8 cellular contexts compared by ENCODE assay signal in the genomic region with DNA sequence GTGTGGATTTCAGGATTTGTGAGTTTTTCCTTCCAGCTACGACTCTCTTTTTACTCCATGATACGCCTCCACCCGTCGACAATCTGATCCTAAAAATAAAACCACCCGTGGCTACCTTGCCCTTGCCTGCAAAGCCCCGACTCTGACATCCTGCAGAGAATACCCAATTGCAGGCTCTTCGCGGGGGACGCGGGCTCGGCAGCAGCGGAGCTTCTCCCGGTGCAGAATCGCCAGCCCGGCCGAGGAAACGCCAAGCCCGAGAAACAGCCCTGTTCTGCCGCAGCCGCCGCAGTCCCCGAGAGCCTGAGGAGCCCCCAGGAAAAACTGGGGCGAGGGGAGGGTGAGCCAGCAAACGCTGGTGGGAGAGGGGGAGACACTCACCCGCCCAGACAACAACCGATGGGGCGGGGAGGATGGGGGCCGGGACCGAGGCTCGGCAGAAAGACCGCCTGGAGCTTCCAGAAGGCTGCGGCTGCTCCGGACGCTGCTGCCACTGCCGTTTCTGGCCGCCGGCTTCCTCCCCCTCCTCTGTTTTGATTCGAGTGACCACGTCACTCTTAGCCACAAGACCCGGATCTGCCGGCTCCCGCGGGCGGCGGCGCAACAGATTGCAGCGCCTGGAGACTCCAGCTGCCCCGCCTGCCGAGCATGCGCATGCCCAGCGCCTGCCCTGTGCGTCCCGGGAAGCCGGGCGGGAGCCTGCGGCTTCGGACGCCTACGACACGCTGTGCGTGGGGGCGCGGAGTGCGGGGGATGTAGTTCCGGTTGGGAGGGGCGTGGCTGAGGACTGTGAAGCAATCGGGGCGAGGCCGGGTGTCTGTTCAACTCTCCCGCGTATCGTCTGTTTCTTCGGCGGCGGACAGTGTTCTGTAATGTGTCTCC. TPM values are rescaled to one million over a fixed set of nuclear protein-coding genes. Genes with fewer than 3 reads are reported as not detected.
A peak's percentile ranks its signal among the peaks of the same experiment; 100 is the strongest.
DNase-seq lines count a peak whose midpoint lies in the region; ATAC-seq and TF ChIP-seq lines count a peak whose summit lies in the region.

A gene (minus strand): TSS at position 508 of the 882 bp plus-strand sequence. CDS start 33,720 bp downstream, outside the sequence.

- dilution Hi-C loops in mammary epithelial cell (cut with HindIII; ENCODE audit: low sequenced_read_pairs), result no loop called here

- peaks cover 46% of the 10 kb centered on the region for H3K79me2 ChIP-seq in ACC112 (ENCODE audit: control insufficient read depth, insufficient read depth, low read length, unreplicated experiment)
- peaks cover 20% of the 10 kb centered on the region for H3K79me2 ChIP-seq in mammary epithelial cell (ENCODE audit: insufficient read depth, low read length)

- H3K27me3 ChIP-seq in ACC112 (ENCODE audit: insufficient read depth, low read length), result no peaks in the 10 kb centered on the region
- no peaks in the 10 kb centered on the region for H3K27me3 ChIP-seq in WERI-Rb-1 (ENCODE audit: insufficient read depth, low read depth, severe bottlenecking)
- H3K27me3 ChIP-seq in mammary epithelial cell (ENCODE audit: insufficient read depth, low read length), result no peaks in the 10 kb centered on the region
- H3K27me3 ChIP-seq in iPS-20b (ENCODE audit: insufficient read depth, low read length), result no peaks in the 10 kb centered on the region

- H3K4me1 ChIP-seq in ACC112 (ENCODE audit: control insufficient read depth, insufficient read depth, low read length, unreplicated experiment), result peaks cover 29% of the 10 kb centered on the region
- H3K4me1 ChIP-seq in mammary epithelial cell (ENCODE audit: insufficient read depth, low read length), result peaks cover 23% of the 10 kb centered on the region
- peaks cover 31% of the 10 kb centered on the region for H3K4me1 ChIP-seq in iPS-20b (ENCODE audit: insufficient read depth, low read length)

- H3K9ac ChIP-seq in mammary epithelial cell (ENCODE audit: insufficient read depth, low read length), result peak within 1 kb of the TSS; percentile 98
- H3K9ac ChIP-seq in iPS-20b (ENCODE audit: low read depth, low read length), result peak within 1 kb of the TSS; percentile 82

- WGBS in mammary epithelial cell (ENCODE audit: low coverage, missing lambda C conversion rate), result 0% methylated on average over 30 of the region's 75 CpGs

- no peaks in the 10 kb centered on the region for H3K36me3 ChIP-seq in ACC112 (ENCODE audit: insufficient read depth, low read length)
- H3K36me3 ChIP-seq in WERI-Rb-1, result peaks cover 2% of the 10 kb centered on the region; the same call in 1 of the 2 replicates
- H3K36me3 ChIP-seq in mammary epithelial cell (ENCODE audit: insufficient read depth, low read length), result no peaks in the 10 kb centered on the region
- no peaks in the 10 kb centered on the region for H3K36me3 ChIP-seq in iPS-20b (ENCODE audit: insufficient read depth, low read depth, low read length)

- H2AFZ ChIP-seq in ACC112 (ENCODE audit: low read length, unreplicated experiment), result peak within 1 kb of the TSS; percentile 92
- peak within 1 kb of the TSS; percentile 77 for H2AFZ ChIP-seq in mammary epithelial cell (ENCODE audit: low read depth, low read length)

- no TSS peak for BruUV-seq in mammary epithelial cell (replicated peaks; lab: Mats Ljungman, UMichigan)

- H3K9me3 ChIP-seq in WERI-Rb-1 (ENCODE audit: severe bottlenecking), result no peaks in the 10 kb centered on the region
- H3K9me3 ChIP-seq in mammary epithelial cell (replicated peaks; ENCODE audit: insufficient read depth, low read length), result no peaks in the 10 kb centered on the region
- no peaks in the 10 kb centered on the region for H3K9me3 ChIP-seq in iPS-20b (ENCODE audit: insufficient read depth, low read depth, low read length)

- H4K20me1 ChIP-seq in mammary epithelial cell (ENCODE audit: insufficient read depth, low read length), result no peaks in the 10 kb centered on the region

- in situ Hi-C loops in mammary epithelial cell (cut with MboI; ENCODE audit: low sequenced_read_pairs in 2 of 2), result loop anchor here in 1 of 2 donors (5.0 kb wide), 1 partner anchor 111 kb away; a partner anchor contains a TSS

- H3K4me3 ChIP-seq in ACC112 (ENCODE audit: low read depth, low read length), result peak within 1 kb of the TSS; percentile 92
- peak within 1 kb of the TSS; percentile 80 for H3K4me3 ChIP-seq in WERI-Rb-1 (ENCODE audit: low read depth, low read length)
- peak within 1 kb of the TSS; percentile 66 to 93 (median 76) for H3K4me3 ChIP-seq in mammary epithelial cell (replicated peaks in 1 of 3; ENCODE audit: insufficient read depth in 1 of 3, low read depth in 2 of 3, low read length in 3 of 3)
- H3K4me3 ChIP-seq in iPS-20b (ENCODE audit: low read length), result peak within 1 kb of the TSS; percentile 73
- peak within 1 kb of the TSS; percentile 62 to 97 (median 77) for H3K4me3 ChIP-seq in skin epidermis

- TF ChIP-seq CTCF in WERI-Rb-1 (IDR thresholded peaks at IDR 0.05; ENCODE audit: low read depth, low read length), result no peak
- peak in 1 of 2 donors; percentile 14 for TF ChIP-seq CTCF in mammary epithelial cell (conservative IDR thresholded peaks at IDR 0.05 in 1 of 2, IDR thresholded peaks at IDR 0.05 in 1 of 2; ENCODE audit: extremely low read depth in 1 of 2, insufficient read depth in 1 of 2, low read depth in 1 of 2, low read length in 2 of 2)

- H3K27ac ChIP-seq in ACC112 (ENCODE audit: low read depth, low read length), result peak within 1 kb of the TSS; percentile 100
- peak within 1 kb of the TSS; percentile 91 for H3K27ac ChIP-seq in WERI-Rb-1
- peak within 1 kb of the TSS; percentile 98 for H3K27ac ChIP-seq in mammary epithelial cell (ENCODE audit: insufficient read depth, low read depth, low read length)
- peak within 1 kb of the TSS; percentile 44 for H3K27ac ChIP-seq in iPS-20b (ENCODE audit: low read length)
- H3K27ac ChIP-seq in skin epidermis, result peak within 1 kb of the TSS; percentile 84 to 99 (median 95)

- peak within 1 kb of the TSS; percentile 82 for H3K4me2 ChIP-seq in mammary epithelial cell (ENCODE audit: insufficient read depth, low read depth, low read length)

- CTCF ChIA-PET in mammary epithelial cell (lab: Charles Lee; ENCODE audit: low non-redundant PET), result no interaction called here

- intact Hi-C loops in mammary epithelial cell (cut with micrococcal nuclease), result loop anchor here (1.0 to 5.0 kb wide), 4 partner anchors 111 to 679 kb away; a partner anchor contains a TSS

- DNase-seq in NCI-H2171 treated with DMSO at 0.1 percent for 48 hours (lab: John Stamatoyannopoulos, UW) (peak; percentile 87), WERI-Rb-1 (peak; percentile 100), mammary epithelial cell (peak; percentile 98)

- ATAC-seq in GM18867 (IDR thresholded peaks at IDR 0.05; ENCODE audit: unreplicated experiment) (peak; percentile 74), HG03097 (IDR thresholded peaks at IDR 0.05; ENCODE audit: low FRiP score, unreplicated experiment) (peak; percentile 70)

RNA-seq across cellular contexts. Expression of the gene that starts here (rescaled TPM):
- total RNA-seq in mammary epithelial cell, result 10 to 100 TPM; 15.7 to 26.8 TPM
- 6.6 TPM for polyA plus RNA-seq in mammary epithelial cell
- 27.0 TPM for polyA minus RNA-seq in mammary epithelial cell

Comparison
In these comparisons a context has a peak if more than half of its experiments do, and no peak if none do; other contexts are left out.
1. Peak in every context shown above with its lines: DNase-seq, ATAC-seq, H3K4me3 ChIP-seq and H3K27ac ChIP-seq.
2. H3K27ac ChIP-seq: peak in every context shown above with its lines; median percentile 100 in ACC112; 98 in mammary epithelial cell; 95 in skin epidermis; 91 in WERI-Rb-1; 44 in iPS-20b.